ENCODE assay signal across 8 cellular contexts in genomic region chr5:143606043-143606752, GRCh38.
DNase-seq lines count a peak whose midpoint lies in the region; ATAC-seq and TF ChIP-seq lines count a peak whose summit lies in the region.

No MANE protein-coding gene starts in this region.

- DNase-seq in activated CD8-positive, alpha-beta T cell treated with anti-CD3 and anti-CD28 coated beads, Interleukin-2, amount 10 ng/mL, durations not matched to agents 7 days and 5 days: peak; percentile 46
- DNase-seq in NCI-H2029 treated with DMSO at 0.1 percent for 48 hours (lab: John Stamatoyannopoulos, UW) (no peak), A673 (ENCODE audit: low spot score) (no peak), globus pallidus (ENCODE audit: low spot score) (no peak), posterior cingulate gyrus (no peak)

- CTCF ChIA-PET in activated CD8-positive, alpha-beta T cell treated with anti-CD3 and anti-CD28 coated beads, Interleukin-2, amount 10 ng/mL, durations not matched to agents 7 days and 5 days (lab: Charles Lee): interaction anchor here (0.7 to 1.4 kb wide), 2 partner anchors 12 to 577 kb away, joined by 3 to 4 read pairs; no protein-coding TSS in a partner anchor
- CTCF ChIA-PET in A673 (lab: Charles Lee): no interaction called here

- peaks cover 12% of the 10 kb centered on the region for H3K9me3 Mint-ChIP-seq in activated CD8-positive, alpha-beta T cell treated with anti-CD3 and anti-CD28 coated beads, Interleukin-2, amount 10 ng/mL, durations not matched to agents 7 days and 5 days (ENCODE audit: insufficient read depth)

- peaks cover 34% of the 10 kb centered on the region for H3K36me3 Mint-ChIP-seq in activated CD8-positive, alpha-beta T cell treated with anti-CD3 and anti-CD28 coated beads, Interleukin-2, amount 10 ng/mL, durations not matched to agents 7 days and 5 days (ENCODE audit: low read depth)

- H4K20me1 ChIP-seq in BLaER1 treated with 17β-estradiol and CSF1 and Interleukin-3, amounts not matched to agents 10 nM and 100 nM: no peaks in the 10 kb centered on the region

- peaks cover 27 to 79% (median 69%) of the 10 kb centered on the region in 11 experiments for H3K9me3 ChIP-seq in BLaER1 treated with 17β-estradiol and CSF1 and Interleukin-3, amounts not matched to agents 10 nM and 100 nM (replicated peaks in 1 of 11)
- no peaks in the 10 kb centered on the region for H3K9me3 ChIP-seq in A673 (ENCODE audit: low read depth, low read length, poor library complexity, severe bottlenecking)

- peak overlapping the region; percentile 50 for H3K4me3 Mint-ChIP-seq in activated CD8-positive, alpha-beta T cell treated with anti-CD3 and anti-CD28 coated beads, Interleukin-2, amount 10 ng/mL, durations not matched to agents 7 days and 5 days

- intact Hi-C loops in A673 (cut with micrococcal nuclease; ENCODE audit: unreplicated experiment) (no loop called here), posterior cingulate gyrus (cut with DNase I) (no loop called here)

- H3K4me3 ChIP-seq in BLaER1 treated with 17β-estradiol and CSF1 and Interleukin-3, amounts not matched to agents 10 nM and 100 nM: peak overlapping the region in 9 of 10 experiments; percentile 3 to 46 (median 33); a peak in 17 of 20 replicates
- H3K4me3 ChIP-seq in A673 (ENCODE audit: low read depth, low read length, poor library complexity, severe bottlenecking): no peak overlapping the region

- peak overlapping the region; percentile 50 to 80 (median 71) for H3K4me2 ChIP-seq in BLaER1 treated with 17β-estradiol and CSF1 and Interleukin-3, amounts not matched to agents 10 nM and 100 nM

- ATAC-seq in GM19043 (IDR thresholded peaks at IDR 0.05; ENCODE audit: low read depth, unreplicated experiment) (peak; percentile 66), HG03139 (IDR thresholded peaks at IDR 0.05; ENCODE audit: unreplicated experiment) (peak; percentile 83)
- peak; percentile 48 for ATAC-seq in activated CD8-positive, alpha-beta T cell treated with anti-CD3 and anti-CD28 coated beads, Interleukin-2, amount 10 ng/mL, durations not matched to agents 7 days and 5 days

- H3K36me3 ChIP-seq in BLaER1 treated with 17β-estradiol and CSF1 and Interleukin-3, amounts not matched to agents 10 nM and 100 nM: peaks cover 0 to 26% (median 13%) of the 10 kb centered on the region in 11 experiments; a peak in 12 of 22 replicates
- no peaks in the 10 kb centered on the region for H3K36me3 ChIP-seq in A673 (ENCODE audit: insufficient read depth, low read length, poor library complexity, severe bottlenecking)

- POLR2A ChIA-PET in activated CD8-positive, alpha-beta T cell treated with anti-CD3 and anti-CD28 coated beads, Interleukin-2, amount 10 ng/mL, durations not matched to agents 7 days and 5 days (lab: Charles Lee): interaction anchor here (1.0 to 2.2 kb wide), 3 partner anchors 14 to 604 kb away, joined by 3 to 7 read pairs (median 6); partner anchors contain the start of gene NR3C1
- POLR2A ChIA-PET in A673 (lab: Charles Lee; ENCODE audit: low non-redundant PET): no interaction called here

- no TSS peak for BruUV-seq in A673 (replicated peaks; lab: Mats Ljungman, UMichigan)

- peak overlapping the region; percentile 59 to 84 (median 78); a peak in 21 of 22 replicates for H3K9ac ChIP-seq in BLaER1 treated with 17β-estradiol and CSF1 and Interleukin-3, amounts not matched to agents 10 nM and 100 nM

- peaks cover 10% of the 10 kb centered on the region for H3K27me3 Mint-ChIP-seq in activated CD8-positive, alpha-beta T cell treated with anti-CD3 and anti-CD28 coated beads, Interleukin-2, amount 10 ng/mL, durations not matched to agents 7 days and 5 days (ENCODE audit: low read depth)

- peak overlapping the region; percentile 90 for H3K27ac Mint-ChIP-seq in activated CD8-positive, alpha-beta T cell treated with anti-CD3 and anti-CD28 coated beads, Interleukin-2, amount 10 ng/mL, durations not matched to agents 7 days and 5 days

- peak overlapping the region; percentile 81 to 96 (median 93) for H3K27ac ChIP-seq in BLaER1 treated with 17β-estradiol and CSF1 and Interleukin-3, amounts not matched to agents 10 nM and 100 nM
- no peak overlapping the region for H3K27ac ChIP-seq in A673 (ENCODE audit: low read depth, low read length, poor library complexity, severe bottlenecking)

- peaks cover 44% of the 10 kb centered on the region for H3K4me1 Mint-ChIP-seq in activated CD8-positive, alpha-beta T cell treated with anti-CD3 and anti-CD28 coated beads, Interleukin-2, amount 10 ng/mL, durations not matched to agents 7 days and 5 days (ENCODE audit: low read depth)

- TF ChIP-seq CTCF in A673 (conservative IDR thresholded peaks at IDR 0.05; ENCODE audit: low read depth, low read length): no peak

- H3K4me1 ChIP-seq in BLaER1 treated with 17β-estradiol and CSF1 and Interleukin-3, amounts not matched to agents 10 nM and 100 nM: peaks cover 45 to 68% (median 59%) of the 10 kb centered on the region in 10 experiments
- no peaks in the 10 kb centered on the region for H3K4me1 ChIP-seq in A673 (ENCODE audit: insufficient read depth, low read length, poor library complexity, severe bottlenecking)

- no peaks in the 10 kb centered on the region for H3K27me3 ChIP-seq in BLaER1 treated with 17β-estradiol and CSF1 and Interleukin-3, amounts not matched to agents 10 nM and 100 nM
- no peaks in the 10 kb centered on the region for H3K27me3 ChIP-seq in A673 (replicated peaks; ENCODE audit: insufficient read depth, low read depth, low read length, poor library complexity)
